8 cellular contexts compared by ENCODE assay signal in the genomic region with DNA sequence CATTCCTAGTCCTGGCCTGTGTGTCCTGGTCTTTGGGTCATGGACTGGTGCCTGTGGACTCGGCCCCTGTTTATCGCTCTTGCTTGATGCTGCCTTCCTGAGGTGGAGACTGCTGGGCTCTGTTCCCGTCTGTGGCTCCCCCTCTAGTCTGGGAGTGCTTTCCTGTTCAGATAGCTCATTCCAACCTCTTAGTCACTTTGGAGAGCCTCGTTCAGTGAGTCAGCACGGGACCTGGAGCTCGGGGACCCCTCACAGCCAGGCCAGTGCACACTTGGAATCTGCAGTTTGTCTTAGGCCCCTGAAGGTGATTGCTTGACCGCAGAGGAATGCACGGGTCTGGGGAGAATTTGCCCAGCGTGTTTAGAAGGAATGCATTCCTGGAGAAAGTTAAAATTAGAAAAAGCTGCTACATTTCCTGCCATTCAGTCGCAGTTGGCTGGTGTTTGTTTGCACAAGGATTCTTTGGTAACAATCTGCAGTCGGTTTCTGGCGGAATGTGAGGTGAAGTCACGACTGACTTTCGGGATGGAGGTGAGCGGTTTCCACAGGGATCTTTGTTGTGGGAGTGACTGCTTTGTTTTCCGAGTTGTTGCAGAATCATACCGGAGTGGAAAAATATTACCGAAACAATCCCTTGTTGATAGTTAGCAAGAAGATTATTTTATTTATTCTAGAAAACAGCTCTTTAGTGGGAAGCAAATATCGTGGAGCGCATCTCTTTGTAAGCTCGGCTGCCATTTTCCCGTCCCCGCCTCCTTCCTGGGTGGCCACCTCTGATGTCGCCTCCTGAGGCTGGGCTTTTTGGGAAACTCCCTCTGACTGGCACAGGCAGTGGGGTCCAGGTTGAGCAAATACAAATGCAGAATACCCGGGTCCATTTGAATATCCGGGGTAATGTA. TPM values are rescaled to one million over a fixed set of nuclear protein-coding genes. Genes with fewer than 3 reads are reported as not detected.
DNase-seq lines count a peak whose midpoint lies in the region; ATAC-seq and TF ChIP-seq lines count a peak whose summit lies in the region.

No MANE protein-coding gene starts in this region.

- H3K4me3 ChIP-seq in endodermal cell (ENCODE audit: low read length) (peak overlapping the region; percentile 7), mucosa of descending colon (no peak overlapping the region)

- H3K27ac Mint-ChIP-seq in endodermal cell: peak overlapping the region; percentile 97

- no peak for TF ChIP-seq CTCF in endodermal cell (conservative IDR thresholded peaks at IDR 0.05)
- TF ChIP-seq CTCF in mucosa of descending colon (IDR thresholded peaks at IDR 0.05): no peak

- H3K4me1 Mint-ChIP-seq in endodermal cell: peaks cover 83% of the 10 kb centered on the region

- H3K4me1 ChIP-seq in endodermal cell (ENCODE audit: control insufficient read depth, insufficient read depth, low read length) (peaks cover 48% of the 10 kb centered on the region), mucosa of descending colon (ENCODE audit: low read depth) (peaks cover 56% of the 10 kb centered on the region)

- intact Hi-C loops in mucosa of descending colon (cut with DNase I, micrococcal nuclease): no loop called here

- H3K36me3 Mint-ChIP-seq in endodermal cell (ENCODE audit: low read depth): peaks cover 21% of the 10 kb centered on the region

- H3K4me3 Mint-ChIP-seq in endodermal cell: peak overlapping the region; percentile 30

- no peaks in the 10 kb centered on the region for H3K27me3 ChIP-seq in endodermal cell (ENCODE audit: control insufficient read depth, insufficient read depth, low read length, poor library complexity, severe bottlenecking)

- H3K9ac ChIP-seq in endodermal cell (ENCODE audit: extremely low read depth, low read length, poor library complexity, severe bottlenecking): peak overlapping the region; percentile 35

- H3K9me3 ChIP-seq in endodermal cell (ENCODE audit: control insufficient read depth, low read length) (peaks cover 13% of the 10 kb centered on the region), mucosa of descending colon (no peaks in the 10 kb centered on the region)

- no peaks in the 10 kb centered on the region for H3K27me3 Mint-ChIP-seq in endodermal cell (ENCODE audit: insufficient read depth)

- peaks cover 12% of the 10 kb centered on the region for H3K9me3 Mint-ChIP-seq in endodermal cell

- 35 to 45% methylated on average over 22 to 26 of the region's 26 CpGs for WGBS in endodermal cell (ENCODE audit: insufficient coverage in 1 of 2, insufficient read length in 1 of 2), 2 experiments

- H3K36me3 ChIP-seq in endodermal cell (ENCODE audit: control insufficient read depth, insufficient read depth, low read length) (peaks cover 29% of the 10 kb centered on the region), mucosa of descending colon (ENCODE audit: low read depth) (no peaks in the 10 kb centered on the region)

- ATAC-seq in mucosa of descending colon: peak; percentile 59
- no peak for ATAC-seq in GM18907 (IDR thresholded peaks at IDR 0.05; ENCODE audit: unreplicated experiment)
- no peak for ATAC-seq in HG02623 (IDR thresholded peaks at IDR 0.05; ENCODE audit: unreplicated experiment)

- peak; percentile 91 for DNase-seq in AG08396 (ENCODE audit: low spot score)
- DNase-seq in NCI-H128 (lab: John Stamatoyannopoulos, UW; ENCODE audit: unreplicated experiment): peak; percentile 5
- DNase-seq in endodermal cell: peak; percentile 89
- peak in 2 of 3 donors; percentile 51 to 52 for DNase-seq in mucosa of descending colon
- no peak for DNase-seq in SIG-M5 treated with dmso at 0.1 percent for 504 hours (lab: John Stamatoyannopoulos, UW; ENCODE audit: unreplicated experiment)
- no peak for DNase-seq in mesenteric fat pad (ENCODE audit: low spot score)

- peak overlapping the region; percentile 71 for H3K27ac ChIP-seq in endodermal cell (ENCODE audit: low read depth, low read length)

RNA-seq across cellular contexts. Expression of a gene that starts 29.6 kb away (rescaled TPM):
- total RNA-seq in endodermal cell (10 to 100 TPM; 49.1 to 53.4 TPM), mucosa of descending colon (10 to 100 TPM; 18.0 to 30.4 (median 29.6) TPM), mesenteric fat pad (20.5 TPM)
- polyA plus RNA-seq in endodermal cell (2013, experiment 1 of 2): 77.6 TPM
- polyA plus RNA-seq in endodermal cell (2013, experiment 2 of 2): 78.9 TPM

Comparison
In these comparisons a context has a peak if more than half of its experiments do, and no peak if none do; other contexts are left out.
1. DNase-seq: peak in AG08396 (single experiment), NCI-H128 (single experiment), endodermal cell (single experiment) and mucosa of descending colon (2 of 3); none in SIG-M5 treated with dmso at 0.1 percent for 504 hours (single experiment) and mesenteric fat pad (single experiment).